9 cellular contexts compared by ENCODE assay signal in genomic region chr21:33308586-33309490, GRCh38. TPM values are rescaled to one million over a fixed set of nuclear protein-coding genes. Genes with fewer than 3 reads are reported as not detected.
A peak's percentile ranks its signal among the peaks of the same experiment; 100 is the strongest.
DNase-seq lines count a peak whose midpoint lies in the region; ATAC-seq, FAIRE-seq and TF ChIP-seq lines count a peak whose summit lies in the region.
"Had no signal": no experiment of that assay in that cellular context is flagged by ENCODE, and none has a peak within 500 bp of the region (broad histone marks: within the 10 kb centered on the region; RNA-seq: fewer than 3 reads in every experiment).

No MANE protein-coding gene starts in this region.

- no peak overlapping the region for H3K4ac ChIP-seq in neuronal stem cell (ENCODE audit: low read length)

- TF ChIP-seq CTCF in Loucy (conservative IDR thresholded peaks at IDR 0.05; ENCODE audit: low read length), result peak; percentile 65
- no peak for TF ChIP-seq CTCF in breast epithelium (IDR thresholded peaks at IDR 0.05)
- no peak for TF ChIP-seq CTCF in Caco-2 (IDR thresholded peaks at IDR 0.05; ENCODE audit: insufficient read depth in 1 of 2, low read depth in 1 of 2, low read length in 1 of 2, severe bottlenecking in 1 of 2, unreplicated experiment in 1 of 2)

- no peak overlapping the region for H3K4me3 Mint-ChIP-seq in T-cell
- H3K4me3 Mint-ChIP-seq in Caco-2 (ENCODE audit: unreplicated experiment), result no peak overlapping the region

- BruUV-seq in Caco-2 (replicated peaks; lab: Mats Ljungman, UMichigan), result no TSS peak

- no peaks in the 10 kb centered on the region for H3K36me3 Mint-ChIP-seq in T-cell
- no peaks in the 10 kb centered on the region for H3K36me3 Mint-ChIP-seq in Caco-2 (ENCODE audit: insufficient read depth, unreplicated experiment)

- H3K14ac ChIP-seq in neuronal stem cell (ENCODE audit: low read length), result no peak overlapping the region

- H3K4me1 Mint-ChIP-seq in T-cell (peaks cover 21 to 37% (median 24%) of the 10 kb centered on the region in 3 donors), Caco-2 (ENCODE audit: low read depth, unreplicated experiment) (no peaks in the 10 kb centered on the region)

- no peaks in the 10 kb centered on the region for H3K79me1 ChIP-seq in neuronal stem cell (ENCODE audit: low read depth, low read length)

- H2BK120ac ChIP-seq in neuronal stem cell (ENCODE audit: low read depth, low read length), result no peak overlapping the region

- H3K27ac Mint-ChIP-seq in T-cell (peak overlapping the region; percentile 15 to 23), Caco-2 (ENCODE audit: unreplicated experiment) (no peak overlapping the region)

- peaks cover 21% of the 10 kb centered on the region for H3F3A ChIP-seq in Loucy (ENCODE audit: low read depth)

- no peak for TF ChIP-seq POLR2A in breast epithelium (IDR thresholded peaks at IDR 0.05)

- POLR2A ChIA-PET in T-cell (lab: Charles Lee), result interaction anchor here (0.6 to 0.8 kb wide), 2 partner anchors 16 to 89 kb away, joined by 3 to 4 read pairs; partner anchors contain the start of gene IFNAR1 (in 1 of the 2)
- POLR2A ChIA-PET in Caco-2 (lab: Charles Lee), result no interaction called here

- CTCF ChIA-PET in T-cell (lab: Charles Lee) (interaction anchor here (0.8 to 1.8 kb wide), 3 partner anchors 12 to 109 kb away, joined by 3 to 4 read pairs (median 4); no protein-coding TSS in a partner anchor), Caco-2 (lab: Charles Lee) (no interaction called here)

- 0 out of 2 replicates have a peak, but pooled peaks cover 3% of the 10 kb centered on the region for H3K9me3 ChIP-seq in Loucy (ENCODE audit: insufficient read depth, low read depth, low read length)
- H3K9me3 ChIP-seq in neuronal stem cell (replicated peaks in 1 of 2; ENCODE audit: control insufficient read depth in 2 of 2, insufficient read depth in 1 of 2, low read depth in 1 of 2, low read length in 2 of 2), result peaks cover 2 to 10% of the 10 kb centered on the region in 2 donors
- no peaks in the 10 kb centered on the region for H3K9me3 ChIP-seq in breast epithelium
- no peaks in the 10 kb centered on the region; the same call in 1 of the 2 replicates for H3K9me3 ChIP-seq in Caco-2

- no peak overlapping the region for H3K27ac ChIP-seq in neuronal stem cell (replicated peaks; ENCODE audit: low read length)
- H3K27ac ChIP-seq in breast epithelium, result no peak overlapping the region
- H3K27ac ChIP-seq: SK-N-MC had no signal

- no peak overlapping the region for H4K91ac ChIP-seq in neuronal stem cell (ENCODE audit: low read depth, low read length, poor library complexity)

- no peaks in the 10 kb centered on the region for H3K79me2 ChIP-seq in Loucy (ENCODE audit: insufficient read depth, low read length)

- peak overlapping the region; percentile 68 for H3K4me2 ChIP-seq in Loucy (ENCODE audit: low read depth, low read length, poor library complexity, severe bottlenecking)
- H3K4me2 ChIP-seq in neuronal stem cell (ENCODE audit: insufficient read depth, low read length, poor library complexity, severe bottlenecking), result no peak overlapping the region

- H3K23ac ChIP-seq in neuronal stem cell (ENCODE audit: low read depth, low read length, poor library complexity), result no peak overlapping the region

- H3K4me1 ChIP-seq in Loucy (ENCODE audit: insufficient read depth, low read length, poor library complexity, severe bottlenecking) (peaks cover 54% of the 10 kb centered on the region), neuronal stem cell (ENCODE audit: control insufficient read depth in 2 of 2, insufficient read depth in 1 of 2, low read depth in 1 of 2, low read length in 2 of 2) (no peaks in the 10 kb centered on the region), breast epithelium (no peaks in the 10 kb centered on the region), Caco-2 (no peaks in the 10 kb centered on the region)

- H2AFZ ChIP-seq in Loucy (ENCODE audit: low read length) (peak overlapping the region; percentile 5), neuronal stem cell (ENCODE audit: low read length) (no peak overlapping the region)

- peak; percentile 40 for DNase-seq in GM18507 (ENCODE audit: extremely low spot score, insufficient read length, low read depth)
- DNase-seq in T-cell, result peak in 23 of 34 experiments; percentile 14 to 51 (median 29)
- no peak for DNase-seq in neuronal stem cell (ENCODE audit: low spot score)
- DNase-seq in breast epithelium (ENCODE audit: low spot score in 2 of 2), result no peak
- no peak for DNase-seq in activated effector memory CD4-positive, alpha-beta T cell treated with anti-CD3 and anti-CD28 coated beads, Interleukin-2, amount 50 U/mL, for 16 hours
- no peak for DNase-seq in Caco-2

- no peak overlapping the region for H2AK5ac ChIP-seq in neuronal stem cell (ENCODE audit: low read depth, low read length)

- H3K18ac ChIP-seq in neuronal stem cell (ENCODE audit: low read length), result no peak overlapping the region

- H3K27me3 Mint-ChIP-seq in T-cell, result no peaks in the 10 kb centered on the region
- no peaks in the 10 kb centered on the region for H3K27me3 Mint-ChIP-seq in Caco-2 (ENCODE audit: insufficient read depth, unreplicated experiment)

- no peak overlapping the region for H4K8ac ChIP-seq in neuronal stem cell (ENCODE audit: low read depth, low read length)

- no peaks in the 10 kb centered on the region for H4K20me1 ChIP-seq in Loucy (ENCODE audit: insufficient read depth, low read length, poor library complexity, severe bottlenecking)

- H2BK15ac ChIP-seq in neuronal stem cell (ENCODE audit: low read length), result no peak overlapping the region

- no CpG with 5 or more reads among the region's 6 CpGs for WGBS in neuronal stem cell (ENCODE audit: extremely low coverage in 2 of 2, insufficient read length in 2 of 2, insufficient replicate concordance in 1 of 2), 2 donors

- peak overlapping the region; percentile 58 for H3K9ac ChIP-seq in Loucy (ENCODE audit: low read depth, low read length, poor library complexity, severe bottlenecking)
- no peak overlapping the region for H3K9ac ChIP-seq in neuronal stem cell (ENCODE audit: low read depth, low read length, poor library complexity)

- no peak overlapping the region for H2BK5ac ChIP-seq in neuronal stem cell (ENCODE audit: low read length)

- H3K36me3 ChIP-seq in Loucy (ENCODE audit: insufficient read depth, low read length) (no peaks in the 10 kb centered on the region), neuronal stem cell (replicated peaks in 1 of 2; ENCODE audit: control insufficient read depth in 2 of 2, insufficient read depth in 2 of 2, low read length in 2 of 2) (no peaks in the 10 kb centered on the region), breast epithelium (no peaks in the 10 kb centered on the region), Caco-2 (ENCODE audit: control insufficient read depth, insufficient read depth, low read length) (no peaks in the 10 kb centered on the region)

- H3K4me3 ChIP-seq in Loucy (ENCODE audit: low read length, poor library complexity, severe bottlenecking) (peak overlapping the region; percentile 52), neuronal stem cell (ENCODE audit: low read length in 2 of 2) (no peak overlapping the region), breast epithelium (no peak overlapping the region), Caco-2 (ENCODE audit: low read depth, low read length) (no peak overlapping the region)
- H3K4me3 ChIP-seq: SK-N-MC had no signal

- H3K27me3 ChIP-seq in Loucy (ENCODE audit: insufficient read depth, low read length, poor library complexity, severe bottlenecking), result no peaks in the 10 kb centered on the region
- H3K27me3 ChIP-seq in neuronal stem cell (ENCODE audit: control insufficient read depth in 3 of 3, insufficient read depth in 3 of 3, low read depth in 1 of 3, low read length in 3 of 3), result no peaks in the 10 kb centered on the region
- H3K27me3 ChIP-seq in breast epithelium, result no peaks in the 10 kb centered on the region
- H3K27me3 ChIP-seq in Caco-2 (replicated peaks; ENCODE audit: control insufficient read depth, insufficient read depth, low read length), result no peaks in the 10 kb centered on the region

- H3K9me3 Mint-ChIP-seq in T-cell (peaks cover 0 to 7% (median 0%) of the 10 kb centered on the region in 3 donors), Caco-2 (ENCODE audit: unreplicated experiment) (no peaks in the 10 kb centered on the region)

- ATAC-seq in GM21786 (IDR thresholded peaks at IDR 0.05; ENCODE audit: unreplicated experiment), result peak; percentile 87
- peak in 3 of 4 experiments; percentile 60 to 66 (median 66) for ATAC-seq in T-cell (replicated peaks in 1 of 4)

- no peak overlapping the region for H2BK12ac ChIP-seq in neuronal stem cell (ENCODE audit: low read length)

- no peaks in the 10 kb centered on the region for H3K9me2 ChIP-seq in Loucy (replicated peaks; ENCODE audit: low read depth, low read length)

- intact Hi-C loops in breast epithelium (cut with DNase I; ENCODE audit: low total_unique reads), result no loop called here
- intact Hi-C loops in Caco-2 (cut with micrococcal nuclease; ENCODE audit: unreplicated experiment), result no loop called here

- peak; percentile 97 for FAIRE-seq in GM18507 (lab: Jason Lieb, UNC)

RNA-seq across cellular contexts. Expression of gene IFNAR1, which starts 15.9 kb away (rescaled TPM):
- total RNA-seq in T-cell, result 10 to 100 TPM; 22.1 to 51.1 (median 45.6) TPM
- 11.8 TPM for polyA plus RNA-seq in neuronal stem cell (2013, experiment 1 of 2)
- 14.2 TPM for polyA plus RNA-seq in neuronal stem cell (2013, experiment 2 of 2)
- 10 to 100 TPM; 30.2 to 44.8 (median 42.9) TPM for total RNA-seq in breast epithelium
- 19.7 and 20.4 TPM in 2 replicates for total RNA-seq in Caco-2 (2022)

RNA-seq across cellular contexts. Expression of gene IL10RB, which starts 42.7 kb away (rescaled TPM):
- total RNA-seq in T-cell, result 10 to 100 TPM; 19.5 to 29.6 (median 25.6) TPM
- polyA plus RNA-seq in neuronal stem cell (2013, experiment 1 of 2), result 4.9 TPM
- 4.9 TPM for polyA plus RNA-seq in neuronal stem cell (2013, experiment 2 of 2)
- 10 to 100 TPM; 31.0 to 39.5 (median 31.8) TPM for total RNA-seq in breast epithelium
- 11.7 and 13.1 TPM in 2 replicates for total RNA-seq in Caco-2 (2022)

Comparison
In these comparisons a context has a peak if more than half of its experiments do, and no peak if none do; other contexts are left out.
1. DNase-seq: peak in GM18507 (single experiment) and T-cell (23 of 34); none in neuronal stem cell (single experiment), breast epithelium (0 of 2), activated effector memory CD4-positive, alpha-beta T cell treated with anti-CD3 and anti-CD28 coated beads, Interleukin-2, amount 50 U/mL, for 16 hours (single experiment) and Caco-2 (0 of 2).